ENCODE assay signal across 8 cellular contexts in genomic region chr1:185045793-185046441, GRCh38. TPM values are rescaled to one million over a fixed set of nuclear protein-coding genes. Genes with fewer than 3 reads are reported as not detected.
DNase-seq lines count a peak whose midpoint lies in the region; ATAC-seq and TF ChIP-seq lines count a peak whose summit lies in the region.

No MANE protein-coding gene starts in this region.

- H4K12ac ChIP-seq in trophoblast cell (ENCODE audit: low read depth, low read length), result peak overlapping the region; percentile 1

- no peaks in the 10 kb centered on the region for H3K9me3 ChIP-seq in trophoblast cell (ENCODE audit: insufficient read depth, low read depth, low read length)

- intact Hi-C loops in head of caudate nucleus (cut with DNase I), result loop anchor here (5.0 to 10.0 kb wide), 2 partner anchors 111 to 269 kb away; partner anchors contain the start of genes IVNS1ABP, SWT1 and TRMT1L

- peak; percentile 41 for ATAC-seq in HG02943 (IDR thresholded peaks at IDR 0.05; ENCODE audit: low read depth, unreplicated experiment)

- peak overlapping the region; percentile 92 for H2BK120ac ChIP-seq in trophoblast cell (ENCODE audit: insufficient read depth, low read length, poor library complexity)

- no peaks in the 10 kb centered on the region for H3K9me3 Mint-ChIP-seq in activated naive CD4-positive, alpha-beta T cell treated with anti-CD3 and anti-CD28 coated beads, Interleukin-2, amount 50 U/mL, for 24 hours

- H3K4me1 Mint-ChIP-seq in activated naive CD4-positive, alpha-beta T cell treated with anti-CD3 and anti-CD28 coated beads, Interleukin-2, amount 50 U/mL, for 24 hours, result peaks cover 55% of the 10 kb centered on the region

- H3K36me3 Mint-ChIP-seq in activated naive CD4-positive, alpha-beta T cell treated with anti-CD3 and anti-CD28 coated beads, Interleukin-2, amount 50 U/mL, for 24 hours, result no peaks in the 10 kb centered on the region

- peak overlapping the region; percentile 85 for H3K14ac ChIP-seq in trophoblast cell (ENCODE audit: low read length)

- peak overlapping the region; percentile 69 for H2AFZ ChIP-seq in trophoblast cell (ENCODE audit: insufficient read depth, low read length, poor library complexity)

- H3K4ac ChIP-seq in trophoblast cell (ENCODE audit: low read depth, low read length), result peak overlapping the region; percentile 78

- H3K27ac Mint-ChIP-seq in activated naive CD4-positive, alpha-beta T cell treated with anti-CD3 and anti-CD28 coated beads, Interleukin-2, amount 50 U/mL, for 24 hours, result peak overlapping the region; percentile 84

- no peak for TF ChIP-seq CTCF in 22Rv1 (IDR thresholded peaks at IDR 0.05)
- TF ChIP-seq CTCF in GM12875 (IDR thresholded peaks at IDR 0.05; ENCODE audit: borderline replicate concordance, insufficient read depth, low read depth, low read length), result no peak

- no peak overlapping the region for H2AK5ac ChIP-seq in trophoblast cell (ENCODE audit: low read length)

- DNase-seq in NCI-H774 (lab: John Stamatoyannopoulos, UW), result peak; percentile 39
- DNase-seq in head of caudate nucleus, result peak in 38 of 42 donors; percentile 7 to 63 (median 36)
- peak; percentile 19 to 57 for DNase-seq in trophoblast cell
- DNase-seq in GF-D8 (lab: John Stamatoyannopoulos, UW), result no peak

- peaks cover 11% of the 10 kb centered on the region for H3K79me1 ChIP-seq in trophoblast cell (ENCODE audit: low read length)

- H3K27me3 Mint-ChIP-seq in activated naive CD4-positive, alpha-beta T cell treated with anti-CD3 and anti-CD28 coated beads, Interleukin-2, amount 50 U/mL, for 24 hours, result no peaks in the 10 kb centered on the region

- peak overlapping the region; percentile 60 for H2BK5ac ChIP-seq in trophoblast cell (ENCODE audit: low read depth, low read length, poor library complexity)

- H3K27ac ChIP-seq in 22Rv1 (peak overlapping the region; percentile 75), trophoblast cell (ENCODE audit: low read depth, low read length) (peak overlapping the region; percentile 72)

- H3K23ac ChIP-seq in trophoblast cell (ENCODE audit: low read length), result no peak overlapping the region

- peak overlapping the region; percentile 92 for H3K4me2 ChIP-seq in trophoblast cell (ENCODE audit: low read length)

- H2BK12ac ChIP-seq in trophoblast cell (ENCODE audit: low read length), result peak overlapping the region; percentile 8

- no peaks in the 10 kb centered on the region for H3K27me3 ChIP-seq in trophoblast cell (ENCODE audit: insufficient read depth, low read length)

- no CpG with 5 or more reads among the region's 57 CpGs for WGBS in trophoblast cell (ENCODE audit: extremely low coverage, insufficient coverage, insufficient read length)

- H4K8ac ChIP-seq in trophoblast cell (ENCODE audit: low read depth, low read length), result peak overlapping the region; percentile 92

- H3K4me3 ChIP-seq in GM12875 (ENCODE audit: low read depth, low read length) (peak overlapping the region; percentile 99), trophoblast cell (ENCODE audit: low read depth, low read length) (peak overlapping the region; percentile 93)

- peak overlapping the region; percentile 91 for H3K18ac ChIP-seq in trophoblast cell (ENCODE audit: low read length)

- H3K4me3 Mint-ChIP-seq in activated naive CD4-positive, alpha-beta T cell treated with anti-CD3 and anti-CD28 coated beads, Interleukin-2, amount 50 U/mL, for 24 hours, result peak overlapping the region; percentile 90

- peaks cover 19% of the 10 kb centered on the region for H3K79me2 ChIP-seq in trophoblast cell (ENCODE audit: control insufficient read depth, insufficient read depth, low read length, poor library complexity)

- no peaks in the 10 kb centered on the region for H3K36me3 ChIP-seq in trophoblast cell (ENCODE audit: control insufficient read depth in 1 of 2, insufficient read depth in 2 of 2, low read length in 2 of 2)

- peak overlapping the region; percentile 88 for H4K91ac ChIP-seq in trophoblast cell (ENCODE audit: low read depth, low read length)

- H3K9ac ChIP-seq in trophoblast cell (ENCODE audit: low read length), result peak overlapping the region; percentile 95

- H3K4me1 ChIP-seq in trophoblast cell (ENCODE audit: control insufficient read depth in 1 of 2, insufficient read depth in 2 of 2, low read length in 2 of 2), result peaks cover 3 to 4% of the 10 kb centered on the region in 2 experiments

RNA-seq across cellular contexts. Expression of gene RNF2, which starts 0.6 kb away (rescaled TPM):
- polyA plus RNA-seq in trophoblast cell (2013), result 39.0 and 41.8 TPM in 2 replicates
